Comparison of ENCODE assay signal across 1 cellular context in the genomic region with DNA sequence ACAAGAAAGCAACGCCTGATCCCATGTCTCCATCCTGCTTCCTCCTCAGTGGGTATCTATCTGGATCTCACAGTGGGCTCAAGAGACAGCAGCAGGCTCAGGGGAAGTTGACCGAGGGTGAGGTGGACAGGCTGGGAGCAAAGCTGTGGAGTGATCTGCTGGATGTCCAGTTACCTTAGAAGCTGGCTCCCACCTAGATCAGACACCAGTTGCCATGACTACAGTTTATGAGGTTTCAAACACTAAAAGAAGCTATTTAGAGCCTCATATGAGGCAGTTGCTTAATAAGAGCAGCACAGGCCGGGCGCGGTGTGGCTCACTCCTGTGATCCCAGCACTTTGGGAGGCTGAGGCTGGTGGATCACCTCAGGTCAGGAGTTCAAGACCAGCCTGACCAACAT.
TF ChIP-seq lines count a peak whose summit lies in the region.

No MANE protein-coding gene starts in this region.

TF ChIP-seq in GM23338, 12 proteins besides CTCF, POLR2A, EP300 and RAD21 (continued from another document):
- TF ChIP-seq JUNB (IDR thresholded peaks at IDR 0.05; ENCODE audit: unreplicated experiment) (no peak), CREB1 (CRISPR knock-in tag; IDR thresholded peaks at IDR 0.05; ENCODE audit: low read depth) (no peak), NANOG (IDR thresholded peaks at IDR 0.05; ENCODE audit: borderline replicate concordance) (no peak), POLR2AphosphoS5 (IDR thresholded peaks at IDR 0.05; ENCODE audit: low read depth) (no peak), EZH2 (IDR thresholded peaks at IDR 0.05; ENCODE audit: low read depth, unreplicated experiment) (no peak), ZNF331 (CRISPR knock-in tag; IDR thresholded peaks at IDR 0.05; ENCODE audit: low read depth) (no peak)
- TF ChIP-seq, protein P1, sequence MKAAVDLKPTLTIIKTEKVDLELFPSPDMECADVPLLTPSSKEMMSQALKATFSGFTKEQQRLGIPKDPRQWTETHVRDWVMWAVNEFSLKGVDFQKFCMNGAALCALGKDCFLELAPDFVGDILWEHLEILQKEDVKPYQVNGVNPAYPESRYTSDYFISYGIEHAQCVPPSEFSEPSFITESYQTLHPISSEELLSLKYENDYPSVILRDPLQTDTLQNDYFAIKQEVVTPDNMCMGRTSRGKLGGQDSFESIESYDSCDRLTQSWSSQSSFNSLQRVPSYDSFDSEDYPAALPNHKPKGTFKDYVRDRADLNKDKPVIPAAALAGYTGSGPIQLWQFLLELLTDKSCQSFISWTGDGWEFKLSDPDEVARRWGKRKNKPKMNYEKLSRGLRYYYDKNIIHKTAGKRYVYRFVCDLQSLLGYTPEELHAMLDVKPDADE (IDR thresholded peaks at IDR 0.05) = no peak
- TF ChIP-seq, protein P2, sequence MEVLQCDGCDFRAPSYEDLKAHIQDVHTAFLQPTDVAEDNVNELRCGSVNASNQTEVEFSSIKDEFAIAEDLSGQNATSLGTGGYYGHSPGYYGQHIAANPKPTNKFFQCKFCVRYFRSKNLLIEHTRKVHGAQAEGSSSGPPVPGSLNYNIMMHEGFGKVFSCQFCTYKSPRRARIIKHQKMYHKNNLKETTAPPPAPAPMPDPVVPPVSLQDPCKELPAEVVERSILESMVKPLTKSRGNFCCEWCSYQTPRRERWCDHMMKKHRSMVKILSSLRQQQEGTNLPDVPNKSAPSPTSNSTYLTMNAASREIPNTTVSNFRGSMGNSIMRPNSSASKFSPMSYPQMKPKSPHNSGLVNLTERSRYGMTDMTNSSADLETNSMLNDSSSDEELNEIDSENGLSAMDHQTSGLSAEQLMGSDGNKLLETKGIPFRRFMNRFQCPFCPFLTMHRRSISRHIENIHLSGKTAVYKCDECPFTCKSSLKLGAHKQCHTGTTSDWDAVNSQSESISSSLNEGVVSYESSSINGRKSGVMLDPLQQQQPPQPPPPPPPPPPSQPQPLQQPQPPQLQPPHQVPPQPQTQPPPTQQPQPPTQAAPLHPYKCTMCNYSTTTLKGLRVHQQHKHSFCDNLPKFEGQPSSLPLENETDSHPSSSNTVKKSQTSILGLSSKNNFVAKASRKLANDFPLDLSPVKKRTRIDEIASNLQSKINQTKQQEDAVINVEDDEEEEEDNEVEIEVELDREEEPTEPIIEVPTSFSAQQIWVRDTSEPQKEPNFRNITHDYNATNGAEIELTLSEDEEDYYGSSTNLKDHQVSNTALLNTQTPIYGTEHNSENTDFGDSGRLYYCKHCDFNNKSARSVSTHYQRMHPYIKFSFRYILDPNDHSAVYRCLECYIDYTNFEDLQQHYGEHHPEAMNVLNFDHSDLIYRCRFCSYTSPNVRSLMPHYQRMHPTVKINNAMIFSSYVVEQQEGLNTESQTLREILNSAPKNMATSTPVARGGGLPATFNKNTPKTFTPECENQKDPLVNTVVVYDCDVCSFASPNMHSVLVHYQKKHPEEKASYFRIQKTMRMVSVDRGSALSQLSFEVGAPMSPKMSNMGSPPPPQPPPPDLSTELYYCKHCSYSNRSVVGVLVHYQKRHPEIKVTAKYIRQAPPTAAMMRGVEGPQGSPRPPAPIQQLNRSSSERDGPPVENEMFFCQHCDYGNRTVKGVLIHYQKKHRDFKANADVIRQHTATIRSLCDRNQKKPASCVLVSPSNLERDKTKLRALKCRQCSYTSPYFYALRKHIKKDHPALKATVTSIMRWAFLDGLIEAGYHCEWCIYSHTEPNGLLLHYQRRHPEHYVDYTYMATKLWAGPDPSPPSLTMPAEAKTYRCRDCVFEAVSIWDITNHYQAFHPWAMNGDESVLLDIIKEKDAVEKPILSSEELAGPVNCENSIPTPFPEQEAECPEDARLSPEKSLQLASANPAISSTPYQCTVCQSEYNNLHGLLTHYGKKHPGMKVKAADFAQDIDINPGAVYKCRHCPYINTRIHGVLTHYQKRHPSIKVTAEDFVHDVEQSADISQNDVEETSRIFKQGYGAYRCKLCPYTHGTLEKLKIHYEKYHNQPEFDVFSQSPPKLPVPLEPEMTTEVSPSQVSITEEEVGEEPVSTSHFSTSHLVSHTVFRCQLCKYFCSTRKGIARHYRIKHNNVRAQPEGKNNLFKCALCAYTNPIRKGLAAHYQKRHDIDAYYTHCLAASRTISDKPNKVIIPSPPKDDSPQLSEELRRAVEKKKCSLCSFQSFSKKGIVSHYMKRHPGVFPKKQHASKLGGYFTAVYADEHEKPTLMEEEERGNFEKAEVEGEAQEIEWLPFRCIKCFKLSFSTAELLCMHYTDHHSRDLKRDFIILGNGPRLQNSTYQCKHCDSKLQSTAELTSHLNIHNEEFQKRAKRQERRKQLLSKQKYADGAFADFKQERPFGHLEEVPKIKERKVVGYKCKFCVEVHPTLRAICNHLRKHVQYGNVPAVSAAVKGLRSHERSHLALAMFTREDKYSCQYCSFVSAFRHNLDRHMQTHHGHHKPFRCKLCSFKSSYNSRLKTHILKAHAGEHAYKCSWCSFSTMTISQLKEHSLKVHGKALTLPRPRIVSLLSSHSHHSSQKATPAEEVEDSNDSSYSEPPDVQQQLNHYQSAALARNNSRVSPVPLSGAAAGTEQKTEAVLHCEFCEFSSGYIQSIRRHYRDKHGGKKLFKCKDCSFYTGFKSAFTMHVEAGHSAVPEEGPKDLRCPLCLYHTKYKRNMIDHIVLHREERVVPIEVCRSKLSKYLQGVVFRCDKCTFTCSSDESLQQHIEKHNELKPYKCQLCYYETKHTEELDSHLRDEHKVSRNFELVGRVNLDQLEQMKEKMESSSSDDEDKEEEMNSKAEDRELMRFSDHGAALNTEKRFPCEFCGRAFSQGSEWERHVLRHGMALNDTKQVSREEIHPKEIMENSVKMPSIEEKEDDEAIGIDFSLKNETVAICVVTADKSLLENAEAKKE (CRISPR knock-in tag; IDR thresholded peaks at IDR 0.05) = no peak
- TF ChIP-seq, protein P3, sequence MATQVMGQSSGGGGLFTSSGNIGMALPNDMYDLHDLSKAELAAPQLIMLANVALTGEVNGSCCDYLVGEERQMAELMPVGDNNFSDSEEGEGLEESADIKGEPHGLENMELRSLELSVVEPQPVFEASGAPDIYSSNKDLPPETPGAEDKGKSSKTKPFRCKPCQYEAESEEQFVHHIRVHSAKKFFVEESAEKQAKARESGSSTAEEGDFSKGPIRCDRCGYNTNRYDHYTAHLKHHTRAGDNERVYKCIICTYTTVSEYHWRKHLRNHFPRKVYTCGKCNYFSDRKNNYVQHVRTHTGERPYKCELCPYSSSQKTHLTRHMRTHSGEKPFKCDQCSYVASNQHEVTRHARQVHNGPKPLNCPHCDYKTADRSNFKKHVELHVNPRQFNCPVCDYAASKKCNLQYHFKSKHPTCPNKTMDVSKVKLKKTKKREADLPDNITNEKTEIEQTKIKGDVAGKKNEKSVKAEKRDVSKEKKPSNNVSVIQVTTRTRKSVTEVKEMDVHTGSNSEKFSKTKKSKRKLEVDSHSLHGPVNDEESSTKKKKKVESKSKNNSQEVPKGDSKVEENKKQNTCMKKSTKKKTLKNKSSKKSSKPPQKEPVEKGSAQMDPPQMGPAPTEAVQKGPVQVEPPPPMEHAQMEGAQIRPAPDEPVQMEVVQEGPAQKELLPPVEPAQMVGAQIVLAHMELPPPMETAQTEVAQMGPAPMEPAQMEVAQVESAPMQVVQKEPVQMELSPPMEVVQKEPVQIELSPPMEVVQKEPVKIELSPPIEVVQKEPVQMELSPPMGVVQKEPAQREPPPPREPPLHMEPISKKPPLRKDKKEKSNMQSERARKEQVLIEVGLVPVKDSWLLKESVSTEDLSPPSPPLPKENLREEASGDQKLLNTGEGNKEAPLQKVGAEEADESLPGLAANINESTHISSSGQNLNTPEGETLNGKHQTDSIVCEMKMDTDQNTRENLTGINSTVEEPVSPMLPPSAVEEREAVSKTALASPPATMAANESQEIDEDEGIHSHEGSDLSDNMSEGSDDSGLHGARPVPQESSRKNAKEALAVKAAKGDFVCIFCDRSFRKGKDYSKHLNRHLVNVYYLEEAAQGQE (IDR thresholded peaks at IDR 0.05; ENCODE audit: unreplicated experiment) = no peak
